Comparison of ENCODE assay signal across 8 cellular contexts in genomic region chr22:36026741-36027140, GRCh38. TPM values are rescaled to one million over a fixed set of nuclear protein-coding genes. Genes with fewer than 3 reads are reported as not detected.
DNase-seq lines count a peak whose midpoint lies in the region; TF ChIP-seq lines count a peak whose summit lies in the region.

No MANE protein-coding gene starts in this region.

- H3K27me3 ChIP-seq in PC-9 (ENCODE audit: insufficient read depth, low read depth) (no peaks in the 10 kb centered on the region), rectal smooth muscle tissue (ENCODE audit: control insufficient read depth, insufficient read depth, low read length) (no peaks in the 10 kb centered on the region)

- peaks cover 36% of the 10 kb centered on the region for H4K20me1 ChIP-seq in PC-9 (ENCODE audit: insufficient read depth)

- DNase-seq in ELF-1 (ENCODE audit: low read depth, low spot score) (peak; percentile 17), PC-9 (peak in 1 of 2 experiments; percentile 16), fibroblast of peridontal ligament (ENCODE audit: extremely low read depth) (peak; percentile 65), posterior cingulate gyrus (no peak), HPDE6-E6E7 (ENCODE audit: extremely low spot score) (no peak)
- no peak for DNase-seq in stimulated activated CD4-positive, alpha-beta T cell treated with anti-CD3 and anti-CD28 coated beads, Interleukin-2, amount 100 ng/mL, for 24 hours
- DNase-seq in stimulated activated CD8-positive, alpha-beta memory T cell treated with anti-CD3 and anti-CD28 coated beads, Interleukin-4, amount 100 ng/mL, for 48 hours = no peak

- peaks cover 64% of the 10 kb centered on the region for H3K79me2 ChIP-seq in PC-9 (ENCODE audit: low read depth)

- H3K4me3 ChIP-seq in PC-9 = peak overlapping the region; percentile 74
- peak overlapping the region; percentile 94 for H3K4me3 ChIP-seq in rectal smooth muscle tissue (ENCODE audit: low read length)

- BruUV-seq in PC-9 (replicated peaks; lab: Mats Ljungman, UMichigan) = TSS peak; percentile 32

- no peaks in the 10 kb centered on the region for H3K9me3 ChIP-seq in PC-9 (ENCODE audit: insufficient read depth, low read depth)

- H3K36me3 ChIP-seq in PC-9 (ENCODE audit: low read depth) (peaks cover 22% of the 10 kb centered on the region), rectal smooth muscle tissue (ENCODE audit: control insufficient read depth, insufficient read depth, low read length) (no peaks in the 10 kb centered on the region)

- H3K9me2 ChIP-seq in PC-9 (ENCODE audit: insufficient read depth) = no peaks in the 10 kb centered on the region

- no peak overlapping the region for H2AFZ ChIP-seq in PC-9

- POLR2A ChIA-PET in PC-9 (lab: Charles Lee; ENCODE audit: unreplicated experiment) = interaction anchor here (0.6 kb wide), 1 partner anchor 25 kb away, joined by 8 read pairs; no protein-coding TSS in a partner anchor

- 0 out of 2 replicates have a peak, but pooled peaks cover 9% of the 10 kb centered on the region for H3F3A ChIP-seq in PC-9 (ENCODE audit: insufficient read depth, low read depth)

- peak overlapping the region; percentile 80 for H3K4me2 ChIP-seq in PC-9

- no peak for TF ChIP-seq CTCF in PC-9 (conservative IDR thresholded peaks at IDR 0.05)

- H3K27ac ChIP-seq in PC-9 = peak overlapping the region; percentile 10; the same call in 1 of the 2 replicates
- H3K27ac ChIP-seq in rectal smooth muscle tissue (ENCODE audit: low read depth, low read length) = peak overlapping the region; percentile 93

- CTCF ChIA-PET in PC-9 (lab: Charles Lee) = interaction anchor here (4.1 kb wide), 1 partner anchor 39 kb away, joined by 44 read pairs; no protein-coding TSS in a partner anchor

- H3K9ac ChIP-seq in rectal smooth muscle tissue (ENCODE audit: low read length) = no peak overlapping the region

- intact Hi-C loops in PC-9 (cut with micrococcal nuclease; ENCODE audit: unreplicated experiment) (loop anchor here (1.0 kb wide), 1 partner anchor 399 kb away; no protein-coding TSS in a partner anchor), posterior cingulate gyrus (cut with DNase I) (loop anchor here (2.0 to 10.0 kb wide), 4 partner anchors 38 to 98 kb away; no protein-coding TSS in a partner anchor)

- H3K4me1 ChIP-seq in PC-9 (replicated peaks; ENCODE audit: insufficient read depth) = peaks cover 22% of the 10 kb centered on the region
- peaks cover 33% of the 10 kb centered on the region for H3K4me1 ChIP-seq in rectal smooth muscle tissue (ENCODE audit: control insufficient read depth, insufficient read depth, low read length)

RNA-seq across cellular contexts. Expression of gene RBFOX2, which starts 1.9 kb away (rescaled TPM):
- total RNA-seq in PC-9 (2021) = 81.7 and 109 TPM in 2 replicates

Comparison
In these comparisons a context has a peak if more than half of its experiments do, and no peak if none do; other contexts are left out.
1. DNase-seq: peak in ELF-1 (single experiment) and fibroblast of peridontal ligament (single experiment); none in posterior cingulate gyrus (0 of 10), stimulated activated CD4-positive, alpha-beta T cell treated with anti-CD3 and anti-CD28 coated beads, Interleukin-2, amount 100 ng/mL, for 24 hours (0 of 2), stimulated activated CD8-positive, alpha-beta memory T cell treated with anti-CD3 and anti-CD28 coated beads, Interleukin-4, amount 100 ng/mL, for 48 hours (single experiment) and HPDE6-E6E7 (single experiment).